In genomic region chr12:47221256-47222023, GRCh38 we compare ENCODE assay signal across 1 cellular context.
TF ChIP-seq lines count a peak whose summit lies in the region.

No MANE protein-coding gene starts in this region.

TF ChIP-seq in HepG2, 621 proteins besides CTCF, POLR2A, EP300 and RAD21 (continued from another document and continues in another):
- TF ChIP-seq ZNF646 (CRISPR knock-in tag; IDR thresholded peaks at IDR 0.05) (no peak), ZSCAN29 (CRISPR knock-in tag; conservative IDR thresholded peaks at IDR 0.05) (no peak), ZNF354B (CRISPR knock-in tag; IDR thresholded peaks at IDR 0.05) (no peak), IKZF4 (CRISPR knock-in tag; IDR thresholded peaks at IDR 0.05; ENCODE audit: borderline replicate concordance, low read depth, not compliant biosample characterization) (no peak), NCOR1 (IDR thresholded peaks at IDR 0.05; ENCODE audit: borderline replicate concordance, low read length) (peak; percentile 84), REXO4 (CRISPR knock-in tag; IDR thresholded peaks at IDR 0.05; ENCODE audit: borderline replicate concordance) (no peak), ZBTB39 (CRISPR knock-in tag; IDR thresholded peaks at IDR 0.05) (no peak), ZNF614 (CRISPR knock-in tag; IDR thresholded peaks at IDR 0.05; ENCODE audit: borderline replicate concordance) (0 out of 2 replicates have a peak, but pooled peaks have one; percentile 36), BATF2 (CRISPR knock-in tag; IDR thresholded peaks at IDR 0.05) (no peak), GATA4 (IDR thresholded peaks at IDR 0.05; ENCODE audit: borderline replicate concordance, low read depth) (no peak), MTA1 (CRISPR knock-in tag; IDR thresholded peaks at IDR 0.05; ENCODE audit: borderline replicate concordance) (no peak), SNAPC4 (CRISPR knock-in tag; IDR thresholded peaks at IDR 0.05) (no peak), IRF9 (CRISPR knock-in tag; IDR thresholded peaks at IDR 0.05; ENCODE audit: borderline replicate concordance) (no peak), ZNF572 (CRISPR knock-in tag; IDR thresholded peaks at IDR 0.05) (no peak), NFIC (IDR thresholded peaks at IDR 0.05; ENCODE audit: low read length) (no peak), ZFP41 (CRISPR knock-in tag; IDR thresholded peaks at IDR 0.05; ENCODE audit: borderline replicate concordance) (no peak), ZMAT3 (CRISPR knock-in tag; conservative IDR thresholded peaks at IDR 0.05) (no peak), HIC2 (CRISPR knock-in tag; IDR thresholded peaks at IDR 0.05; ENCODE audit: low read depth) (no peak), ZNF142 (CRISPR knock-in tag; IDR thresholded peaks at IDR 0.05) (no peak), GABPA (IDR thresholded peaks at IDR 0.05; ENCODE audit: low read depth, low read length) (no peak), GABPA (CRISPR knock-in tag; IDR thresholded peaks at IDR 0.05; ENCODE audit: low read depth) (no peak), ZNF24 (IDR thresholded peaks at IDR 0.05) (no peak), ZNF260 (CRISPR knock-in tag; IDR thresholded peaks at IDR 0.05; ENCODE audit: borderline replicate concordance, low read depth) (no peak), MED8 (CRISPR knock-in tag; IDR thresholded peaks at IDR 0.05; ENCODE audit: insufficient replicate concordance) (no peak), ZNF558 (CRISPR knock-in tag; IDR thresholded peaks at IDR 0.05; ENCODE audit: borderline replicate concordance) (no peak), ZBTB25 (CRISPR knock-in tag; IDR thresholded peaks at IDR 0.05) (no peak)
